In the genomic region with DNA sequence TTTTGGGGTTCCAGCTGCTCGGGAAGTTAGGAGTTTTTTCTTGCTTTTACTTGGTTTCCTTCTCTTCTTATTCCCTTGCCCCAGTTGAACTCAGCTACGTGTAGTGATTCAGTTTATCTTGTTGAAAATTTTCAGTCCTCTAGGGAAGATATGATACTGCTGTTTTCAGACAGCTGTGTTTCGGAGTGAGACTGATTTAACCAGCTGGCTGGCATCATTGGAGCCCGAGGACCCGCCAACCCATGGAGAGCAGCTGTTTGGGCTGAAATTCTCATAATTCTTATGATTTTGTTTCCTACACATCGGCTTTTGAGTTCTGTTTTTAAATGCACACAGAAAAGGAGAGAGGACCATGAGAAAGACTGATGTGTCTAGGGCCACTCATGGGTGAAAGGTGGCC, we compare ENCODE assay signal across 1 cellular context.
TF ChIP-seq lines count a peak whose summit lies in the region.

No MANE protein-coding gene starts in this region.

TF ChIP-seq in GM23338, 12 proteins besides CTCF, POLR2A, EP300 and RAD21 (continued from another document):
- TF ChIP-seq, protein P1, sequence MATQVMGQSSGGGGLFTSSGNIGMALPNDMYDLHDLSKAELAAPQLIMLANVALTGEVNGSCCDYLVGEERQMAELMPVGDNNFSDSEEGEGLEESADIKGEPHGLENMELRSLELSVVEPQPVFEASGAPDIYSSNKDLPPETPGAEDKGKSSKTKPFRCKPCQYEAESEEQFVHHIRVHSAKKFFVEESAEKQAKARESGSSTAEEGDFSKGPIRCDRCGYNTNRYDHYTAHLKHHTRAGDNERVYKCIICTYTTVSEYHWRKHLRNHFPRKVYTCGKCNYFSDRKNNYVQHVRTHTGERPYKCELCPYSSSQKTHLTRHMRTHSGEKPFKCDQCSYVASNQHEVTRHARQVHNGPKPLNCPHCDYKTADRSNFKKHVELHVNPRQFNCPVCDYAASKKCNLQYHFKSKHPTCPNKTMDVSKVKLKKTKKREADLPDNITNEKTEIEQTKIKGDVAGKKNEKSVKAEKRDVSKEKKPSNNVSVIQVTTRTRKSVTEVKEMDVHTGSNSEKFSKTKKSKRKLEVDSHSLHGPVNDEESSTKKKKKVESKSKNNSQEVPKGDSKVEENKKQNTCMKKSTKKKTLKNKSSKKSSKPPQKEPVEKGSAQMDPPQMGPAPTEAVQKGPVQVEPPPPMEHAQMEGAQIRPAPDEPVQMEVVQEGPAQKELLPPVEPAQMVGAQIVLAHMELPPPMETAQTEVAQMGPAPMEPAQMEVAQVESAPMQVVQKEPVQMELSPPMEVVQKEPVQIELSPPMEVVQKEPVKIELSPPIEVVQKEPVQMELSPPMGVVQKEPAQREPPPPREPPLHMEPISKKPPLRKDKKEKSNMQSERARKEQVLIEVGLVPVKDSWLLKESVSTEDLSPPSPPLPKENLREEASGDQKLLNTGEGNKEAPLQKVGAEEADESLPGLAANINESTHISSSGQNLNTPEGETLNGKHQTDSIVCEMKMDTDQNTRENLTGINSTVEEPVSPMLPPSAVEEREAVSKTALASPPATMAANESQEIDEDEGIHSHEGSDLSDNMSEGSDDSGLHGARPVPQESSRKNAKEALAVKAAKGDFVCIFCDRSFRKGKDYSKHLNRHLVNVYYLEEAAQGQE (IDR thresholded peaks at IDR 0.05; ENCODE audit: unreplicated experiment) = no peak
- no peak for TF ChIP-seq STAT1 (IDR thresholded peaks at IDR 0.05; ENCODE audit: unreplicated experiment)
- TF ChIP-seq NANOG (IDR thresholded peaks at IDR 0.05; ENCODE audit: borderline replicate concordance) = no peak
- TF ChIP-seq ZNF114 (CRISPR knock-in tag; IDR thresholded peaks at IDR 0.05) = no peak
- no peak for TF ChIP-seq CREB1 (CRISPR knock-in tag; IDR thresholded peaks at IDR 0.05; ENCODE audit: low read depth)
- TF ChIP-seq POLR2AphosphoS5 (IDR thresholded peaks at IDR 0.05; ENCODE audit: low read depth) = no peak
- TF ChIP-seq ZNF331 (CRISPR knock-in tag; IDR thresholded peaks at IDR 0.05; ENCODE audit: low read depth) = no peak
- TF ChIP-seq, protein P2, sequence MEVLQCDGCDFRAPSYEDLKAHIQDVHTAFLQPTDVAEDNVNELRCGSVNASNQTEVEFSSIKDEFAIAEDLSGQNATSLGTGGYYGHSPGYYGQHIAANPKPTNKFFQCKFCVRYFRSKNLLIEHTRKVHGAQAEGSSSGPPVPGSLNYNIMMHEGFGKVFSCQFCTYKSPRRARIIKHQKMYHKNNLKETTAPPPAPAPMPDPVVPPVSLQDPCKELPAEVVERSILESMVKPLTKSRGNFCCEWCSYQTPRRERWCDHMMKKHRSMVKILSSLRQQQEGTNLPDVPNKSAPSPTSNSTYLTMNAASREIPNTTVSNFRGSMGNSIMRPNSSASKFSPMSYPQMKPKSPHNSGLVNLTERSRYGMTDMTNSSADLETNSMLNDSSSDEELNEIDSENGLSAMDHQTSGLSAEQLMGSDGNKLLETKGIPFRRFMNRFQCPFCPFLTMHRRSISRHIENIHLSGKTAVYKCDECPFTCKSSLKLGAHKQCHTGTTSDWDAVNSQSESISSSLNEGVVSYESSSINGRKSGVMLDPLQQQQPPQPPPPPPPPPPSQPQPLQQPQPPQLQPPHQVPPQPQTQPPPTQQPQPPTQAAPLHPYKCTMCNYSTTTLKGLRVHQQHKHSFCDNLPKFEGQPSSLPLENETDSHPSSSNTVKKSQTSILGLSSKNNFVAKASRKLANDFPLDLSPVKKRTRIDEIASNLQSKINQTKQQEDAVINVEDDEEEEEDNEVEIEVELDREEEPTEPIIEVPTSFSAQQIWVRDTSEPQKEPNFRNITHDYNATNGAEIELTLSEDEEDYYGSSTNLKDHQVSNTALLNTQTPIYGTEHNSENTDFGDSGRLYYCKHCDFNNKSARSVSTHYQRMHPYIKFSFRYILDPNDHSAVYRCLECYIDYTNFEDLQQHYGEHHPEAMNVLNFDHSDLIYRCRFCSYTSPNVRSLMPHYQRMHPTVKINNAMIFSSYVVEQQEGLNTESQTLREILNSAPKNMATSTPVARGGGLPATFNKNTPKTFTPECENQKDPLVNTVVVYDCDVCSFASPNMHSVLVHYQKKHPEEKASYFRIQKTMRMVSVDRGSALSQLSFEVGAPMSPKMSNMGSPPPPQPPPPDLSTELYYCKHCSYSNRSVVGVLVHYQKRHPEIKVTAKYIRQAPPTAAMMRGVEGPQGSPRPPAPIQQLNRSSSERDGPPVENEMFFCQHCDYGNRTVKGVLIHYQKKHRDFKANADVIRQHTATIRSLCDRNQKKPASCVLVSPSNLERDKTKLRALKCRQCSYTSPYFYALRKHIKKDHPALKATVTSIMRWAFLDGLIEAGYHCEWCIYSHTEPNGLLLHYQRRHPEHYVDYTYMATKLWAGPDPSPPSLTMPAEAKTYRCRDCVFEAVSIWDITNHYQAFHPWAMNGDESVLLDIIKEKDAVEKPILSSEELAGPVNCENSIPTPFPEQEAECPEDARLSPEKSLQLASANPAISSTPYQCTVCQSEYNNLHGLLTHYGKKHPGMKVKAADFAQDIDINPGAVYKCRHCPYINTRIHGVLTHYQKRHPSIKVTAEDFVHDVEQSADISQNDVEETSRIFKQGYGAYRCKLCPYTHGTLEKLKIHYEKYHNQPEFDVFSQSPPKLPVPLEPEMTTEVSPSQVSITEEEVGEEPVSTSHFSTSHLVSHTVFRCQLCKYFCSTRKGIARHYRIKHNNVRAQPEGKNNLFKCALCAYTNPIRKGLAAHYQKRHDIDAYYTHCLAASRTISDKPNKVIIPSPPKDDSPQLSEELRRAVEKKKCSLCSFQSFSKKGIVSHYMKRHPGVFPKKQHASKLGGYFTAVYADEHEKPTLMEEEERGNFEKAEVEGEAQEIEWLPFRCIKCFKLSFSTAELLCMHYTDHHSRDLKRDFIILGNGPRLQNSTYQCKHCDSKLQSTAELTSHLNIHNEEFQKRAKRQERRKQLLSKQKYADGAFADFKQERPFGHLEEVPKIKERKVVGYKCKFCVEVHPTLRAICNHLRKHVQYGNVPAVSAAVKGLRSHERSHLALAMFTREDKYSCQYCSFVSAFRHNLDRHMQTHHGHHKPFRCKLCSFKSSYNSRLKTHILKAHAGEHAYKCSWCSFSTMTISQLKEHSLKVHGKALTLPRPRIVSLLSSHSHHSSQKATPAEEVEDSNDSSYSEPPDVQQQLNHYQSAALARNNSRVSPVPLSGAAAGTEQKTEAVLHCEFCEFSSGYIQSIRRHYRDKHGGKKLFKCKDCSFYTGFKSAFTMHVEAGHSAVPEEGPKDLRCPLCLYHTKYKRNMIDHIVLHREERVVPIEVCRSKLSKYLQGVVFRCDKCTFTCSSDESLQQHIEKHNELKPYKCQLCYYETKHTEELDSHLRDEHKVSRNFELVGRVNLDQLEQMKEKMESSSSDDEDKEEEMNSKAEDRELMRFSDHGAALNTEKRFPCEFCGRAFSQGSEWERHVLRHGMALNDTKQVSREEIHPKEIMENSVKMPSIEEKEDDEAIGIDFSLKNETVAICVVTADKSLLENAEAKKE (CRISPR knock-in tag; IDR thresholded peaks at IDR 0.05) = no peak
- TF ChIP-seq JUNB (IDR thresholded peaks at IDR 0.05; ENCODE audit: unreplicated experiment) = no peak
- TF ChIP-seq, protein P3, sequence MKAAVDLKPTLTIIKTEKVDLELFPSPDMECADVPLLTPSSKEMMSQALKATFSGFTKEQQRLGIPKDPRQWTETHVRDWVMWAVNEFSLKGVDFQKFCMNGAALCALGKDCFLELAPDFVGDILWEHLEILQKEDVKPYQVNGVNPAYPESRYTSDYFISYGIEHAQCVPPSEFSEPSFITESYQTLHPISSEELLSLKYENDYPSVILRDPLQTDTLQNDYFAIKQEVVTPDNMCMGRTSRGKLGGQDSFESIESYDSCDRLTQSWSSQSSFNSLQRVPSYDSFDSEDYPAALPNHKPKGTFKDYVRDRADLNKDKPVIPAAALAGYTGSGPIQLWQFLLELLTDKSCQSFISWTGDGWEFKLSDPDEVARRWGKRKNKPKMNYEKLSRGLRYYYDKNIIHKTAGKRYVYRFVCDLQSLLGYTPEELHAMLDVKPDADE (IDR thresholded peaks at IDR 0.05) = no peak
- no peak for TF ChIP-seq EZH2 (IDR thresholded peaks at IDR 0.05; ENCODE audit: low read depth, unreplicated experiment)
